ENCODE assay signal across 25 cellular contexts in genomic region chr3:119318871-119319270, GRCh38. TPM values are rescaled to one million over a fixed set of nuclear protein-coding genes. Genes with fewer than 3 reads are reported as not detected.
DNase-seq lines count a peak whose midpoint lies in the region; ATAC-seq, FAIRE-seq and TF ChIP-seq lines count a peak whose summit lies in the region.
"Had no signal": no experiment of that assay in that cellular context is flagged by ENCODE, and none has a peak within 500 bp of the region (broad histone marks: within the 10 kb centered on the region; RNA-seq: fewer than 3 reads in every experiment).

No MANE protein-coding gene starts in this region.

- no peaks in the 10 kb centered on the region for H3K9me3 Mint-ChIP-seq in activated CD4-positive, alpha-beta T cell treated with anti-CD3 and anti-CD28 coated beads for 36 hours (ENCODE audit: low read depth)
- H3K9me3 Mint-ChIP-seq: activated CD4-positive, alpha-beta T cell treated with anti-CD3 and anti-CD28 coated beads, Interleukin-2, amount 10 ng/mL, durations not matched to agents 7 days and 5 days; central memory CD8-positive, alpha-beta T cell; effector memory CD8-positive, alpha-beta T cell; natural killer cell had no signal

- no peak overlapping the region for H3K4me3 Mint-ChIP-seq in T-helper 17 cell
- no peak overlapping the region for H3K4me3 Mint-ChIP-seq in activated CD4-positive, alpha-beta T cell treated with anti-CD3 and anti-CD28 coated beads for 36 hours
- H3K4me3 Mint-ChIP-seq: activated CD4-positive, alpha-beta T cell treated with anti-CD3 and anti-CD28 coated beads, Interleukin-2, amount 10 ng/mL, durations not matched to agents 7 days and 5 days; central memory CD8-positive, alpha-beta T cell; effector memory CD8-positive, alpha-beta T cell; natural killer cell had no signal

- peaks cover 26% of the 10 kb centered on the region for H3K4me1 Mint-ChIP-seq in T-helper 17 cell
- H3K4me1 Mint-ChIP-seq in activated CD4-positive, alpha-beta T cell treated with anti-CD3 and anti-CD28 coated beads for 36 hours: peaks cover 31% of the 10 kb centered on the region

- H3K27ac ChIP-seq in left ventricle myocardium inferior (replicated peaks) (peak overlapping the region; percentile 25), right atrium auricular region (peak overlapping the region in 1 of 2 donors; percentile 5), caudate nucleus (ENCODE audit: low read depth, low read length) (no peak overlapping the region), small intestine (ENCODE audit: low read depth in 1 of 2, low read length in 1 of 2) (no peak overlapping the region)
- H3K27ac ChIP-seq: stomach had no signal

- CTCF ChIA-PET in activated CD4-positive, alpha-beta T cell treated with anti-CD3 and anti-CD28 coated beads for 36 hours (lab: Charles Lee): interaction anchor here (0.6 to 1.4 kb wide), 2 partner anchors 33 to 185 kb away, joined by 3 read pairs; no protein-coding TSS in a partner anchor

- no peaks in the 10 kb centered on the region for H3K9me3 ChIP-seq in left ventricle myocardium inferior (replicated peaks)
- H3K9me3 ChIP-seq in right atrium auricular region: no peaks in the 10 kb centered on the region
- H3K9me3 ChIP-seq in T-helper 17 cell (ENCODE audit: control insufficient read depth, low read length, poor library complexity, severe bottlenecking): no peaks in the 10 kb centered on the region
- no peaks in the 10 kb centered on the region for H3K9me3 ChIP-seq in small intestine (ENCODE audit: control insufficient read depth, low read depth)
- H3K9me3 ChIP-seq: stomach, upper lobe of left lung had no signal

- H3K36me3 Mint-ChIP-seq in T-helper 17 cell (ENCODE audit: low read depth): peaks cover 6% of the 10 kb centered on the region
- H3K36me3 Mint-ChIP-seq in activated CD4-positive, alpha-beta T cell treated with anti-CD3 and anti-CD28 coated beads for 36 hours (ENCODE audit: low read depth): peaks cover 10% of the 10 kb centered on the region
- H3K36me3 Mint-ChIP-seq: natural killer cell had no signal

- POLR2A ChIA-PET in activated CD4-positive, alpha-beta T cell treated with anti-CD3 and anti-CD28 coated beads for 36 hours (lab: Charles Lee): interaction anchor here (0.7 kb wide), 1 partner anchor 9 kb away, joined by 7 read pairs; no protein-coding TSS in a partner anchor

- peaks cover 4% of the 10 kb centered on the region for H3K36me3 ChIP-seq in left ventricle myocardium inferior
- H3K36me3 ChIP-seq in right atrium auricular region: peaks cover 5% of the 10 kb centered on the region
- no peaks in the 10 kb centered on the region for H3K36me3 ChIP-seq in small intestine (ENCODE audit: control insufficient read depth in 2 of 2, insufficient read depth in 2 of 2, low read length in 2 of 2)

- no peak overlapping the region for H3K4me3 ChIP-seq in left ventricle myocardium inferior
- H3K4me3 ChIP-seq in right atrium auricular region: no peak overlapping the region
- no peak overlapping the region for H3K4me3 ChIP-seq in fibroblast of pulmonary artery (replicated peaks; ENCODE audit: low read depth, low read length)
- no peak overlapping the region for H3K4me3 ChIP-seq in small intestine (ENCODE audit: low read depth in 1 of 2, low read length in 2 of 2)
- H3K4me3 ChIP-seq: stomach, upper lobe of left lung had no signal

- H3K4me1 ChIP-seq in left ventricle myocardium inferior (peaks cover 94% of the 10 kb centered on the region), right atrium auricular region (peaks cover 0 to 52% of the 10 kb centered on the region in 2 donors), small intestine (ENCODE audit: control insufficient read depth in 2 of 2, insufficient read depth in 1 of 2, low read depth in 1 of 2, low read length in 1 of 2) (peaks cover 0 to 4% of the 10 kb centered on the region in 2 donors)

- peak overlapping the region; percentile 54 for H3K27ac Mint-ChIP-seq in T-helper 17 cell
- no peak overlapping the region for H3K27ac Mint-ChIP-seq in activated CD4-positive, alpha-beta T cell treated with anti-CD3 and anti-CD28 coated beads for 36 hours
- H3K27ac Mint-ChIP-seq: activated CD4-positive, alpha-beta T cell treated with anti-CD3 and anti-CD28 coated beads, Interleukin-2, amount 10 ng/mL, durations not matched to agents 7 days and 5 days; effector memory CD8-positive, alpha-beta T cell had no signal

- no peaks in the 10 kb centered on the region for H3K27me3 ChIP-seq in left ventricle myocardium inferior (ENCODE audit: low read depth)
- no peaks in the 10 kb centered on the region for H3K27me3 ChIP-seq in right atrium auricular region
- no peaks in the 10 kb centered on the region for H3K27me3 ChIP-seq in small intestine (ENCODE audit: control insufficient read depth in 2 of 2, insufficient read depth in 2 of 2, low read length in 2 of 2)
- H3K27me3 ChIP-seq: stomach, upper lobe of left lung had no signal

- intact Hi-C loops in left ventricle myocardium inferior (cut with micrococcal nuclease): no loop called here
- intact Hi-C loops in activated CD4-positive, alpha-beta T cell treated with anti-CD3 and anti-CD28 coated beads for 36 hours (cut with DNase I, micrococcal nuclease): no loop called here

- no peak for DNase-seq in left ventricle myocardium inferior
- no peak for DNase-seq in right atrium auricular region (ENCODE audit: low spot score)
- no peak for DNase-seq in T-helper 17 cell
- peak; percentile 44 for DNase-seq in fibroblast of pulmonary artery (ENCODE audit: low read depth)
- no peak for DNase-seq in activated CD4-positive, alpha-beta T cell treated with anti-CD3 and anti-CD28 coated beads for 36 hours
- no peak for DNase-seq in caudate nucleus (lab: John Stamatoyannopoulos, UW)
- no peak for DNase-seq in effector CD8-positive, alpha-beta T cell (lab: John Stamatoyannopoulos, UW)
- no peak for DNase-seq in small intestine
- DNase-seq: 8988T; activated CD4-positive, alpha-beta T cell treated with anti-CD3 and anti-CD28 coated beads, Interleukin-2, amount 10 ng/mL, durations not matched to agents 7 days and 5 days; activated CD8-positive, alpha-beta memory T cell treated with anti-CD3 and anti-CD28 coated beads, Interleukin-2, amount 50 U/mL, for 48 hours; activated gamma-delta T cell treated with Interleukin-2 at 50 U/mL for 16 hours; amniotic stem cell; C1 segment of cervical spinal cord; DMS53; effector memory CD8-positive, alpha-beta T cell; foreskin melanocyte; kidney glomerular epithelial cell; mesendoderm; natural killer cell; NCI-H187; posterior cingulate gyrus; stomach; upper lobe of left lung had no signal

- no peak for FAIRE-seq in small intestine (lab: Jason Lieb, UNC)

- TF ChIP-seq CTCF in left ventricle myocardium inferior (IDR thresholded peaks at IDR 0.05; ENCODE audit: borderline replicate concordance) (no peak), right atrium auricular region (IDR thresholded peaks at IDR 0.05) (no peak), fibroblast of pulmonary artery (IDR thresholded peaks at IDR 0.05; ENCODE audit: low read length, missing control alignments) (no peak)

- H3K27me3 Mint-ChIP-seq in T-helper 17 cell: no peaks in the 10 kb centered on the region
- no peaks in the 10 kb centered on the region for H3K27me3 Mint-ChIP-seq in activated CD4-positive, alpha-beta T cell treated with anti-CD3 and anti-CD28 coated beads for 36 hours
- H3K27me3 Mint-ChIP-seq: central memory CD8-positive, alpha-beta T cell; effector memory CD8-positive, alpha-beta T cell had no signal

- WGBS in small intestine, 3 donors: 56 to 79% (median 63%) methylated on average over 3 of the region's 3 CpGs

- ATAC-seq in T-helper 17 cell: no peak
- ATAC-seq in activated CD4-positive, alpha-beta T cell treated with anti-CD3 and anti-CD28 coated beads for 36 hours: no peak
- ATAC-seq: effector memory CD8-positive, alpha-beta T cell; natural killer cell had no signal

RNA-seq across cellular contexts. Expression of gene ARHGAP31, which starts 24.7 kb away (rescaled TPM):
- total RNA-seq in left ventricle myocardium inferior: 38.0 TPM
- total RNA-seq in right atrium auricular region: 10 to 100 TPM; 29.9 to 33.1 TPM
- 10 to 100 TPM; 11.4 to 11.8 TPM for total RNA-seq in T-helper 17 cell
- total RNA-seq in activated CD4-positive, alpha-beta T cell treated with anti-CD3 and anti-CD28 coated beads for 36 hours: 1 to 10 TPM; 9.2 to 9.6 TPM
- 1 to 10 TPM in 2 of 3 donors, under 1 TPM in 1; 0.89 to 6.4 (median 3.0) TPM for polyA plus RNA-seq in small intestine
